10 cellular contexts compared by ENCODE assay signal in the genomic region with DNA sequence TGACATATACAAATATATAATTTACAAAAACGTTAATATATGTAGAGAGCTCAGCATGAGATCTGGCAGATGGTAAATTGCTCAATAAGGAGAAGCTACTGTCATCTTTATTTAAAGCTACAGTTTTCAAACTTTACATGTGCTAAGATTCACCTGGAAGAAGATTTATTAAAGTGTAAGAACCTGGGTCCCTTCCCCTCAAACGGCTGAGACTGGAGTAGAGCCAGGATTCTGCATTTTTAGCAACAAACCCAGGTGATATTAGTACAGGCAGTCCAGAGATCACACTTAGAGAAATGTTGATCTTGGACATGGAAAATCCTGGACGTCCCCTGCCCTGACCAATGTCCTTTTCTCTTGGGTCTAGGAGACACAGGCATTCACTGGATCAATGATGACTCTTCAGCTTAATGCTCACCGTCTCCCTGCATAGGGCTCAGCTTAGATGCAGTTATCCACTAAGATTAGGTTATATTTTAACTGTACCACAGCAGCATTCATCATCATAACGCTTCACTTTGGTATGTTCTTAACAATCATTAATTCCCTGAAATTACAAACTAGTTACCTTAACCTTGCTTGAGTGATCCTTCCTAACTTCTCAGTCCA. TPM values are rescaled to one million over a fixed set of nuclear protein-coding genes. Genes with fewer than 3 reads are reported as not detected.
DNase-seq lines count a peak whose midpoint lies in the region; FAIRE-seq and TF ChIP-seq lines count a peak whose summit lies in the region.
"Had no signal": no experiment of that assay in that cellular context is flagged by ENCODE, and none has a peak within 500 bp of the region (broad histone marks: within the 10 kb centered on the region; RNA-seq: fewer than 3 reads in every experiment).

No MANE protein-coding gene starts in this region.

- peak; percentile 9 for FAIRE-seq in GM18507 (lab: Jason Lieb, UNC)

- no peak for TF ChIP-seq CTCF in Peyer's patch (IDR thresholded peaks at IDR 0.05)

- DNase-seq in GM18507 (ENCODE audit: extremely low spot score, insufficient read length, low read depth): no peak
- no peak for DNase-seq in Peyer's patch
- no peak for DNase-seq in epithelial cell of prostate (ENCODE audit: low read depth, low spot score)
- DNase-seq in nucleus accumbens (lab: John Stamatoyannopoulos, UW): no peak
- no peak for DNase-seq in UCSD-AML1 (lab: John Stamatoyannopoulos, UW; ENCODE audit: unreplicated experiment)
- DNase-seq in T-helper 9 cell: no peak
- no peak for DNase-seq in NCI-H345 (lab: John Stamatoyannopoulos, UW)
- DNase-seq: NCI-H526 treated with DMSO at 0.1 percent for 48 hours, occipital lobe had no signal

- no peaks in the 10 kb centered on the region for H3K9me3 ChIP-seq in Peyer's patch

- TF ChIP-seq POLR2A in Peyer's patch (IDR thresholded peaks at IDR 0.05): no peak

- H3K27me3 ChIP-seq in Peyer's patch: no peaks in the 10 kb centered on the region
- H3K27me3 ChIP-seq in rectal smooth muscle tissue (ENCODE audit: control insufficient read depth, insufficient read depth, low read length): no peaks in the 10 kb centered on the region

- H3K4me1 ChIP-seq in Peyer's patch (peaks cover 0 to 42% (median 6%) of the 10 kb centered on the region in 4 donors), rectal smooth muscle tissue (ENCODE audit: control insufficient read depth, insufficient read depth, low read length) (peaks cover 9% of the 10 kb centered on the region)

- H3K9ac ChIP-seq in rectal smooth muscle tissue (ENCODE audit: low read length): no peak overlapping the region

- H3K36me3 ChIP-seq in Peyer's patch: peaks cover 0 to 20% (median 0%) of the 10 kb centered on the region in 3 donors
- H3K36me3 ChIP-seq in rectal smooth muscle tissue (ENCODE audit: control insufficient read depth, insufficient read depth, low read length): peaks cover 11% of the 10 kb centered on the region

- H3K4me3 ChIP-seq in Peyer's patch: no peak overlapping the region
- no peak overlapping the region for H3K4me3 ChIP-seq in rectal smooth muscle tissue (ENCODE audit: low read length)

- H3K27ac ChIP-seq in Peyer's patch (peak overlapping the region in 3 of 4 donors; percentile 5 to 78 (median 50)), epithelial cell of prostate (peak overlapping the region; percentile 12), rectal smooth muscle tissue (ENCODE audit: low read depth, low read length) (peak overlapping the region; percentile 73)

RNA-seq across cellular contexts. Expression of a gene that starts 20.4 kb away (rescaled TPM):
- total RNA-seq in Peyer's patch: 10 to 100 TPM; 22.7 to 38.4 (median 30.3) TPM

RNA-seq across cellular contexts. Expression of a gene that starts 56.8 kb away (rescaled TPM):
- total RNA-seq in Peyer's patch: 100 to 1,000 TPM in 1 of 4 donors, 10 to 100 TPM in 3; 39.1 to 113 (median 65.1) TPM

Comparison
In these comparisons a context has a peak if more than half of its experiments do, and no peak if none do; other contexts are left out.
1. H3K27ac ChIP-seq: peak in every context shown above with its lines; median percentile 73 in rectal smooth muscle tissue; 50 in Peyer's patch; 12 in epithelial cell of prostate.